Comparison of ENCODE assay signal across 9 cellular contexts in genomic region chr12:3236345-3237153, GRCh38.
DNase-seq lines count a peak whose midpoint lies in the region; ATAC-seq, FAIRE-seq and TF ChIP-seq lines count a peak whose summit lies in the region.
"Had no signal": no experiment of that assay in that cellular context is flagged by ENCODE, and none has a peak within 500 bp of the region (broad histone marks: within the 10 kb centered on the region; RNA-seq: fewer than 3 reads in every experiment).

No MANE protein-coding gene starts in this region.

- no peak for FAIRE-seq in pancreas (lab: Jason Lieb, UNC)
- FAIRE-seq: A204.1 had no signal

- intact Hi-C loops in pancreas (cut with DNase I) = no loop called here

- H3K27me3 ChIP-seq in pancreas = no peaks in the 10 kb centered on the region

- ATAC-seq in pancreas (peak in 3 of 4 donors; percentile 44 to 59 (median 51)), GM18498 (IDR thresholded peaks at IDR 0.05; ENCODE audit: unreplicated experiment) (no peak)

- H3K36me3 ChIP-seq in pancreas = no peaks in the 10 kb centered on the region

- no peaks in the 10 kb centered on the region for H3K4me1 ChIP-seq in pancreas

- H3K27ac ChIP-seq in pancreas = no peak overlapping the region

- H3K4me3 ChIP-seq in pancreas = no peak overlapping the region

- no peak for TF ChIP-seq CTCF in pancreas (IDR thresholded peaks at IDR 0.05)
- TF ChIP-seq CTCF in GM20000 (IDR thresholded peaks at IDR 0.05; ENCODE audit: extremely low read depth, missing control alignments) = no peak

- DNase-seq in DMS53 (lab: John Stamatoyannopoulos, UW) (peak; percentile 72), DMS53 treated with DMSO at 0.1 percent for 48 hours (lab: John Stamatoyannopoulos, UW; ENCODE audit: unreplicated experiment) (no peak), NCI-H2171 (lab: John Stamatoyannopoulos, UW) (peak; percentile 35), dermis blood vessel endothelial cell (peak; percentile 62), pancreas (no peak), GM20000 (ENCODE audit: low spot score) (no peak), NCI-H774 (lab: John Stamatoyannopoulos, UW) (no peak)

- WGBS in pancreas, 2 donors = 87 to 89% methylated on average over 14 to 15 of the region's 15 CpGs

- H3K9me3 ChIP-seq in pancreas = no peaks in the 10 kb centered on the region

Comparison
In these comparisons a context has a peak if more than half of its experiments do, and no peak if none do; other contexts are left out.
1. DNase-seq: peak in DMS53 (single experiment), NCI-H2171 (single experiment) and dermis blood vessel endothelial cell (single experiment); none in DMS53 treated with DMSO at 0.1 percent for 48 hours (single experiment), pancreas (0 of 6), GM20000 (single experiment) and NCI-H774 (single experiment).